In the genomic region with DNA sequence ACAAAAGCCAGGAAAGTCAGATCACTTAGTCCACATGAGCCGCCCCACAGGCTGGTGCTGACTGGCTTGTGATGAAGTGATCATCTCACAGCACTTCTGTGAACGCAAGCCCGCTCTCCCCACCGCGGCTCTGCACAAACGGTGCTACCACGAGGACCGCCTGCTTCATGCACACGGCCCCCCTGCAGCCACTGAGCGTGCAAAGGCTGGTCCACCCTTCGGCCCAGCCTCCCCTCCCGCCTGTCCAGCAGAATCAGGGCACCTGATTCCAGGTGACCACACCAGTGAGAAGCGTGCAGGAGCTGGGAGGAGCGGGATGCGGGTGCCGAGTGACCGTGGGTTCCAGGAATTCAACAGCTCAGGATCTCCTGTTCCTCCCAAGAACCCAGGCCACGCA, we compare ENCODE assay signal across 24 cellular contexts.
"Had no signal": no experiment of that assay in that cellular context is flagged by ENCODE, and none has a peak within 500 bp of the region (broad histone marks: within the 10 kb centered on the region; RNA-seq: fewer than 3 reads in every experiment).

No MANE protein-coding gene starts in this region.

- H3K9me3 ChIP-seq: prostate gland, right atrium auricular region, thyroid gland had no signal

- H3K4me1 ChIP-seq: lower lobe of right lung had no signal

- H3K27me3 Mint-ChIP-seq: brain; dendritic cell treated with granulocyte-macrophage colony-stimulating factor and Interleukin-4, amounts not matched to agents 40 ng/mL and 50 ng/mL, for 4 days; naive B cell; T-cell had no signal

- ATAC-seq: foreskin keratinocyte; lower lobe of right lung; stimulated activated naive CD8-positive, alpha-beta T cell treated with anti-CD3 and anti-CD28 coated beads, Interleukin-15, Interleukin-2, amounts not matched to agents 100 U/mL and 50 U/mL, for 24 hours; T-cell had no signal

- DNase-seq: activated gamma-delta T cell; activated naive CD4-positive, alpha-beta T cell treated with anti-CD3 and anti-CD28 coated beads, Interleukin-2, amount 50 U/mL, for 16 hours; activated T-cell treated with anti-CD3 and anti-CD28 coated beads, Interleukin-2, amount 50 U/mL, for 48 hours; aorta; caudate nucleus; effector CD4-positive, alpha-beta T cell; erythroblast; foreskin keratinocyte; lower lobe of right lung; mesendoderm; naive B cell; stimulated activated CD4-positive, alpha-beta T cell treated with anti-CD3 and anti-CD28 coated beads, Interleukin-12 subunit alpha, Interleukin-12 subunit beta, amount 100 ng/mL, for 4 hours; stimulated activated CD4-positive, alpha-beta T cell treated with anti-CD3 and anti-CD28 coated beads, Interleukin-4, amount 100 ng/mL, for 4 hours; stimulated activated naive CD8-positive, alpha-beta T cell treated with anti-CD3 and anti-CD28 coated beads, Interleukin-15, Interleukin-2, amounts not matched to agents 100 U/mL and 50 U/mL, for 24 hours; substantia nigra; T-cell; thyroid gland; WERI-Rb-1 had no signal

- H3K36me3 ChIP-seq: prostate gland, thyroid gland had no signal

- H3K27me3 ChIP-seq: foreskin keratinocyte, right atrium auricular region, thyroid gland had no signal

- H3K4me3 Mint-ChIP-seq: brain; dendritic cell treated with granulocyte-macrophage colony-stimulating factor and Interleukin-4, amounts not matched to agents 40 ng/mL and 50 ng/mL, for 4 days; naive B cell; neural crest cell; T-cell; T-helper 2 cell treated with Interferon-gamma antibody and Interleukin-4, amounts not matched to agents 5 μg/mL and 100 μg/mL, for 36 hours had no signal

- H3K27ac ChIP-seq: foreskin keratinocyte, lower lobe of right lung, prostate gland, right atrium auricular region, thyroid gland, WERI-Rb-1 had no signal

- H3K4me3 ChIP-seq: lower lobe of right lung, prostate gland, right atrium auricular region, thyroid gland had no signal

- H3K27ac Mint-ChIP-seq: dendritic cell treated with granulocyte-macrophage colony-stimulating factor and Interleukin-4, amounts not matched to agents 40 ng/mL and 50 ng/mL, for 4 days; T-cell; T-helper 2 cell treated with Interferon-gamma antibody and Interleukin-4, amounts not matched to agents 5 μg/mL and 100 μg/mL, for 36 hours had no signal

- H3K9me3 Mint-ChIP-seq: neural crest cell; T-cell; T-helper 2 cell treated with Interferon-gamma antibody and Interleukin-4, amounts not matched to agents 5 μg/mL and 100 μg/mL, for 36 hours had no signal

- H3K4me1 Mint-ChIP-seq: T-cell had no signal
